Comparison of ENCODE assay signal across 8 cellular contexts in the genomic region with DNA sequence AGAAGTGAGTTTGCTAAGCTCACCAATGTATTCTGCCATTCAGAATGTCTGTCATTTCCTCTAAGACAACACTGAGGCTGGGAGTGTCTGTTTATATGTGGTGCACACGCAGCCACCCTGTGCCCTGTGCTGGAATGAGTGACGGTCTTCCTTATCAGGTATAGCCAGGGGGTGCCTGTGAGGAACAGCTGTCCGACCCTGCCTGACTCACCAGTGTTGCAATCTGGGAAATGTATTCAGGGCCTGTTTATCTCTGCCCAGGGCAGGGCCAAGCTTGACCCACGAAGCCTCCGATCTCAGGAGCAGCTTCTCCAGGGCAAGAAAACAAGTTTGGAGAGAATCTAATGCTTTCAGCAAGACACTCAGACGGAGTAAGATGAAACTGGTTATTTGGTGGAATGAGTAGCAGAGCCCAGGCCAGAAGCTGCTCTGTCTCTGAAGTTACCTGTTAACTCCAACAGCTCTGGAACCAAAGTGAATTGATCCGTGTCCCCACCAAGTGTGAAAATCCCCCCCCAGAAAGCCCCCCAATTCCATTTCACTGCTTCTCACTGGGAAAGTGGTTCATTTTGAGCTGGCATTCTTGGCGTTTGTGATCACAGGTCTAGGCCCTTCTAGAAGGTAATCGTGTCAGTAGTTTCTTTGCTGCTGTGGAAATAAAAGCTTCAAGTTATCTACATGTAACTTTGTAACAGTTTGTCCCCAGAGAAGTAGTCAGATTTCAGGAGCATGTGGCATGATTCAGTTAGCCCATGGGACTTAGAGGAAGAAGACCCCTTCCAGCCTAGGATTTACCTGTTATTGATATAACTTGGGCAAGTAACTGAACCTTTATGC. TPM values are rescaled to one million over a fixed set of nuclear protein-coding genes. Genes with fewer than 3 reads are reported as not detected.
DNase-seq lines count a peak whose midpoint lies in the region; ATAC-seq and TF ChIP-seq lines count a peak whose summit lies in the region.

No MANE protein-coding gene starts in this region.

- no peak overlapping the region for H3K4me3 ChIP-seq in Peyer's patch
- H3K4me3 ChIP-seq in fibroblast of mammary gland (ENCODE audit: control insufficient read depth, low read depth, low read length), result no peak overlapping the region
- H3K4me3 ChIP-seq in HAP-1, result no peak overlapping the region

- in situ Hi-C loops in HAP-1 (cut with MboI; ENCODE audit: low sequenced_read_pairs), result no loop called here

- peak overlapping the region in 2 of 4 donors; percentile 63 to 70 for H3K27ac ChIP-seq in Peyer's patch

- peak; percentile 86 for DNase-seq in ELR (ENCODE audit: low read depth)
- DNase-seq in Peyer's patch, result peak in 2 of 3 donors; percentile 80 to 89
- peak; percentile 52 for DNase-seq in fibroblast of mammary gland (ENCODE audit: low read depth)
- no peak for DNase-seq in osteocyte (ENCODE audit: extremely low spot score, unreplicated experiment)
- no peak for DNase-seq in HAP-1 (ENCODE audit: low spot score in 2 of 2)
- DNase-seq in activated T-cell treated with anti-CD3 and anti-CD28 coated beads for 4 hours, result no peak
- DNase-seq in activated naive CD4-positive, alpha-beta T cell treated with anti-CD3 and anti-CD28 coated beads, Interleukin-2, amount 50 U/mL, for 72 hours (ENCODE audit: low spot score in 2 of 2), result no peak
- no peak for DNase-seq in T-cell

- H3K27me3 Mint-ChIP-seq in osteocyte (ENCODE audit: unreplicated experiment), result no peaks in the 10 kb centered on the region
- no peaks in the 10 kb centered on the region for H3K27me3 Mint-ChIP-seq in T-cell

- H3K4me1 ChIP-seq in Peyer's patch, result no peaks in the 10 kb centered on the region
- no peaks in the 10 kb centered on the region for H3K4me1 ChIP-seq in HAP-1

- CTCF ChIA-PET in T-cell (lab: Charles Lee), result interaction anchor here (0.6 to 0.7 kb wide), 2 partner anchors 182 to 599 kb away, joined by 3 to 6 read pairs; no protein-coding TSS in a partner anchor

- H3K4me1 Mint-ChIP-seq in osteocyte (ENCODE audit: unreplicated experiment) (peaks cover 29% of the 10 kb centered on the region), T-cell (no peaks in the 10 kb centered on the region)

- peak in 1 of 2 donors; percentile 54 for TF ChIP-seq POLR2A in Peyer's patch (IDR thresholded peaks at IDR 0.05)

- H3K9me3 Mint-ChIP-seq in osteocyte (ENCODE audit: unreplicated experiment), result no peaks in the 10 kb centered on the region
- H3K9me3 Mint-ChIP-seq in activated naive CD4-positive, alpha-beta T cell treated with anti-CD3 and anti-CD28 coated beads, Interleukin-2, amount 50 U/mL, for 72 hours, result no peaks in the 10 kb centered on the region
- H3K9me3 Mint-ChIP-seq in T-cell, result no peaks in the 10 kb centered on the region

- H3K27ac Mint-ChIP-seq in osteocyte (ENCODE audit: unreplicated experiment), result peak overlapping the region; percentile 87
- peak overlapping the region in 1 of 2 donors; percentile 46 for H3K27ac Mint-ChIP-seq in activated naive CD4-positive, alpha-beta T cell treated with anti-CD3 and anti-CD28 coated beads, Interleukin-2, amount 50 U/mL, for 72 hours
- H3K27ac Mint-ChIP-seq in T-cell, result no peak overlapping the region

- H3K27me3 ChIP-seq in Peyer's patch (no peaks in the 10 kb centered on the region), HAP-1 (ENCODE audit: low read depth) (no peaks in the 10 kb centered on the region)

- no peak overlapping the region for H3K4me3 Mint-ChIP-seq in osteocyte (ENCODE audit: unreplicated experiment)
- H3K4me3 Mint-ChIP-seq in T-cell, result no peak overlapping the region

- H3K36me3 ChIP-seq in Peyer's patch, result no peaks in the 10 kb centered on the region
- no peaks in the 10 kb centered on the region for H3K36me3 ChIP-seq in HAP-1 (replicated peaks)

- no peak for ATAC-seq in activated naive CD4-positive, alpha-beta T cell treated with anti-CD3 and anti-CD28 coated beads, Interleukin-2, amount 50 U/mL, for 72 hours
- ATAC-seq in T-cell (replicated peaks in 1 of 4), result no peak

- POLR2A ChIA-PET in T-cell (lab: Charles Lee), result no interaction called here

- H3K9me3 ChIP-seq in Peyer's patch, result no peaks in the 10 kb centered on the region
- no peaks in the 10 kb centered on the region for H3K9me3 ChIP-seq in HAP-1

- TF ChIP-seq CTCF in Peyer's patch (IDR thresholded peaks at IDR 0.05) (no peak), fibroblast of mammary gland (conservative IDR thresholded peaks at IDR 0.05; ENCODE audit: control insufficient read depth, insufficient read depth, low read depth, low read length) (no peak), osteocyte (IDR thresholded peaks at IDR 0.05) (no peak)

- H3K36me3 Mint-ChIP-seq in osteocyte (ENCODE audit: unreplicated experiment) (no peaks in the 10 kb centered on the region), T-cell (no peaks in the 10 kb centered on the region)
- H3K36me3 Mint-ChIP-seq in activated naive CD4-positive, alpha-beta T cell treated with anti-CD3 and anti-CD28 coated beads, Interleukin-2, amount 50 U/mL, for 72 hours, result no peaks in the 10 kb centered on the region

RNA-seq across cellular contexts. Expression of a gene that starts 6.1 kb away (rescaled TPM):
- total RNA-seq in Peyer's patch (10 to 100 TPM; 33.5 to 59.4 (median 51.4) TPM), osteocyte (143 and 160 TPM in 2 replicates), T-cell (10 to 100 TPM; 37.5 to 63.8 (median 50.1) TPM)
- total RNA-seq in activated naive CD4-positive, alpha-beta T cell treated with anti-CD3 and anti-CD28 coated beads, Interleukin-2, amount 50 U/mL, for 72 hours, result 10 to 100 TPM; 30.0 to 35.5 TPM

Comparison
In these comparisons a context has a peak if more than half of its experiments do, and no peak if none do; other contexts are left out.
1. DNase-seq: peak in ELR (single experiment), Peyer's patch (2 of 3) and fibroblast of mammary gland (single experiment); none in osteocyte (single experiment), HAP-1 (0 of 2), activated T-cell treated with anti-CD3 and anti-CD28 coated beads for 4 hours (single experiment), activated naive CD4-positive, alpha-beta T cell treated with anti-CD3 and anti-CD28 coated beads, Interleukin-2, amount 50 U/mL, for 72 hours (0 of 2) and T-cell (0 of 34).